1 cellular context compared by ENCODE assay signal in the genomic region with DNA sequence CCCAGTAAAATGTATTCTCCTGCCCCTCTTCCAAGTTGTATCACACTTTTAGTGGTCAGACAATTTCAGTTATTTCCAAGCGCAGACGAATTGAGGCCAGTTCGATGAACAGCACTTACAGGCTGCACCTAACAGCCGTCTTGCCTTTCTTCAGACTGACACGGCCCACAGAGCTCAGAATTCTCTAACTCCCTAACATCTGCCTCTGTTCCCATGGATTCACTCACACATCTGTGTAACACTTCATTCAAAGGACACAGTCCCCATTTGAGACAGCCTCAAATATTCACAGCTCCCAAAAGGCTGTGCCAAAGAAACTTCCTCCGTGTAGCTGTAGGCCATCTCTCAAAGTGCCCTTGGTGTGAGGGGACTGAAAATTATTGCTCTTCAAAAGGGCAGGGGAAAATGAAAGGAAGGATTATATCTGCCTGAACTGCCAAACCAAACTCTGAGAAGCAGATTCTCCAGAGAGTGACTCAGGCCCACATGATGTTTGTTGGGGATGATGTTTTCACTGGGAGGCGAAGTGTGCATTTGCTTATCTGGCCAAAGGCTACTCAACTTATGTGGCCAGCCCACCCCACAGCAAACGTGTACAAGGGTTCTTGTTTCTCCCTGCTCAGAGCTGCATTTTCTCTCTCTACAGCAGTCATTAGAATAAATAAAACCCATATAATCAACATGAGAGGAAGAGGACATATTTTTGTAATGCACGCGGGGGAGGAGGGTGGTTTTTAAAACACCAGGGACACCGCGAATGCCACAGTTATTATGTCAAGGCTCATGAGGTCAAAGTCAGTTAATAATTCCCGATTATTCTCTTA.
TF ChIP-seq lines count a peak whose summit lies in the region.

No MANE protein-coding gene starts in this region.

TF ChIP-seq in A549, 52 proteins besides CTCF, POLR2A, EP300 and RAD21 (continued from another document):
- no peak for TF ChIP-seq TP53 (CRISPR knock-in tag; IDR thresholded peaks at IDR 0.05)
- peak; percentile 61 for TF ChIP-seq JUNB (IDR thresholded peaks at IDR 0.05)
- no peak for TF ChIP-seq HEYL (CRISPR knock-in tag; IDR thresholded peaks at IDR 0.05)
- no peak for TF ChIP-seq ELK1 (IDR thresholded peaks at IDR 0.05; ENCODE audit: low read depth, low read length)
- TF ChIP-seq FOSL2 (IDR thresholded peaks at IDR 0.05), result peak; percentile 61; the same call in 1 of the 2 replicates
- TF ChIP-seq FOSL2 (CRISPR knock-in tag; IDR thresholded peaks at IDR 0.05), result peak; percentile 27; the same call in 1 of the 2 replicates
- TF ChIP-seq, protein P1, sequence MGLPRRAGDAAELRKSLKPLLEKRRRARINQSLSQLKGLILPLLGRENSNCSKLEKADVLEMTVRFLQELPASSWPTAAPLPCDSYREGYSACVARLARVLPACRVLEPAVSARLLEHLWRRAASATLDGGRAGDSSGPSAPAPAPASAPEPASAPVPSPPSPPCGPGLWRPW (IDR thresholded peaks at IDR 0.05), result no peak
- TF ChIP-seq MAX (IDR thresholded peaks at IDR 0.05), result peak; percentile 52
- TF ChIP-seq TFCP2L1 (CRISPR knock-in tag; IDR thresholded peaks at IDR 0.05), result no peak
- no peak for TF ChIP-seq ZC3H11A (IDR thresholded peaks at IDR 0.05)
- TF ChIP-seq CHD4 (IDR thresholded peaks at IDR 0.05; ENCODE audit: borderline replicate concordance), result no peak
